21 cellular contexts compared by ENCODE assay signal in genomic region chr1:72050551-72050950, GRCh38.
DNase-seq lines count a peak whose midpoint lies in the region; ATAC-seq lines count a peak whose summit lies in the region.
"Had no signal": no experiment of that assay in that cellular context is flagged by ENCODE, and none has a peak within 500 bp of the region (broad histone marks: within the 10 kb centered on the region; RNA-seq: fewer than 3 reads in every experiment).

No MANE protein-coding gene starts in this region.

- in situ Hi-C loops in SK-MEL-5 (cut with HindIII; ENCODE audit: low pct_unique_long_range_greater_than_20kb, low sequenced_read_pairs) = no loop called here

- DNase-seq in SK-MEL-5 (ENCODE audit: low read depth, low spot score) = peak; percentile 74
- peak; percentile 27 for DNase-seq in dermis blood vessel endothelial cell
- DNase-seq in foreskin melanocyte = peak; percentile 15
- no peak for DNase-seq in DMS79 treated with DMSO at 0.1 percent for 48 hours (lab: John Stamatoyannopoulos, UW)
- no peak for DNase-seq in cerebellum (ENCODE audit: low spot score)
- no peak for DNase-seq in activated T-cell treated with anti-CD3 and anti-CD28 coated beads, Interleukin-2, amount 50 U/mL, for 48 hours
- DNase-seq: 8988T; ACHN; BE2C; C1 segment of cervical spinal cord; CD4-positive, alpha-beta memory T cell; CD4-positive, CD25-positive, alpha-beta regulatory T cell; CD8-positive, alpha-beta memory T cell; COR-L47; DMS 273 treated with DMSO at 0.1 percent for 48 hours; DMS153; DMS53; DMS79; GF-D8 had no signal

- no peak for ATAC-seq in GM19328 (IDR thresholded peaks at IDR 0.05; ENCODE audit: unreplicated experiment)
- ATAC-seq: GM12878 had no signal

Comparison
In these comparisons a context has a peak if more than half of its experiments do, and no peak if none do; other contexts are left out.
1. DNase-seq: peak in SK-MEL-5 (single experiment), dermis blood vessel endothelial cell (single experiment) and foreskin melanocyte (single experiment); none in DMS79 treated with DMSO at 0.1 percent for 48 hours (single experiment), cerebellum (single experiment) and activated T-cell treated with anti-CD3 and anti-CD28 coated beads, Interleukin-2, amount 50 U/mL, for 48 hours (0 of 2).